8 cellular contexts compared by ENCODE assay signal in genomic region chr18:12309683-12310198, GRCh38. TPM values are rescaled to one million over a fixed set of nuclear protein-coding genes. Genes with fewer than 3 reads are reported as not detected.
DNase-seq lines count a peak whose midpoint lies in the region; ATAC-seq and TF ChIP-seq lines count a peak whose summit lies in the region.

No MANE protein-coding gene starts in this region.

- no peaks in the 10 kb centered on the region for H3K9me3 ChIP-seq in CD8-positive, alpha-beta T cell (ENCODE audit: low read length)
- H3K9me3 ChIP-seq in NT2/D1 (ENCODE audit: insufficient read depth, low read length): peaks cover 22% of the 10 kb centered on the region; the same call in 1 of the 2 replicates

- H3K27ac ChIP-seq in CD8-positive, alpha-beta T cell (ENCODE audit: low read depth, low read length): no peak overlapping the region

- peaks cover 6% of the 10 kb centered on the region for H3K27me3 ChIP-seq in CD8-positive, alpha-beta T cell (ENCODE audit: insufficient read depth, low read length)
- no peaks in the 10 kb centered on the region for H3K27me3 ChIP-seq in NT2/D1 (ENCODE audit: insufficient read depth, insufficient read length)

- peak overlapping the region; percentile 22 for H3K4me3 Mint-ChIP-seq in CD8-positive, alpha-beta T cell
- H3K4me3 Mint-ChIP-seq in osteocyte (ENCODE audit: unreplicated experiment): peak overlapping the region; percentile 82

- peaks cover 36% of the 10 kb centered on the region for H3K27me3 Mint-ChIP-seq in CD8-positive, alpha-beta T cell (ENCODE audit: low read depth)
- no peaks in the 10 kb centered on the region for H3K27me3 Mint-ChIP-seq in osteocyte (ENCODE audit: unreplicated experiment)

- DNase-seq in CD8-positive, alpha-beta T cell: no peak
- DNase-seq in NT2/D1 (ENCODE audit: low read depth, low spot score) (no peak), epithelial cell of proximal tubule (ENCODE audit: low read depth) (no peak), osteocyte (ENCODE audit: extremely low spot score, unreplicated experiment) (no peak), SKM-1 treated with dmso at 0.1 percent for 144 hours (lab: John Stamatoyannopoulos, UW; ENCODE audit: unreplicated experiment) (no peak), NCI-H2029 treated with DMSO at 0.1 percent for 48 hours (lab: John Stamatoyannopoulos, UW) (no peak)
- no peak for DNase-seq in stimulated activated naive CD4-positive, alpha-beta T cell (lab: John Stamatoyannopoulos, UW)
- no peak for DNase-seq in activated effector memory CD4-positive, alpha-beta T cell treated with Interleukin-2 at 50 U/mL for 16 hours

- POLR2A ChIA-PET in CD8-positive, alpha-beta T cell (lab: Charles Lee): no interaction called here

- H3K9me3 Mint-ChIP-seq in CD8-positive, alpha-beta T cell: peaks cover 9% of the 10 kb centered on the region
- H3K9me3 Mint-ChIP-seq in osteocyte (ENCODE audit: unreplicated experiment): peaks cover 5% of the 10 kb centered on the region

- no peak for TF ChIP-seq CTCF in CD8-positive, alpha-beta T cell (IDR thresholded peaks at IDR 0.05)
- TF ChIP-seq CTCF in epithelial cell of proximal tubule (conservative IDR thresholded peaks at IDR 0.05; ENCODE audit: low read depth, low read length) (no peak), osteocyte (IDR thresholded peaks at IDR 0.05) (no peak)

- no peak overlapping the region for H3K27ac Mint-ChIP-seq in CD8-positive, alpha-beta T cell
- peak overlapping the region; percentile 91 for H3K27ac Mint-ChIP-seq in osteocyte (ENCODE audit: unreplicated experiment)

- no peaks in the 10 kb centered on the region for H3K36me3 Mint-ChIP-seq in CD8-positive, alpha-beta T cell
- peaks cover 33% of the 10 kb centered on the region for H3K36me3 Mint-ChIP-seq in osteocyte (ENCODE audit: unreplicated experiment)

- no peaks in the 10 kb centered on the region for H3K36me3 ChIP-seq in CD8-positive, alpha-beta T cell (ENCODE audit: insufficient read depth, low read length)
- H3K36me3 ChIP-seq in NT2/D1 (ENCODE audit: insufficient read depth, insufficient read length, low read length): peaks cover 54% of the 10 kb centered on the region

- ATAC-seq in CD8-positive, alpha-beta T cell: no peak

- H3K4me1 ChIP-seq in CD8-positive, alpha-beta T cell (ENCODE audit: insufficient read depth, low read length): no peaks in the 10 kb centered on the region
- peaks cover 4% of the 10 kb centered on the region for H3K4me1 ChIP-seq in NT2/D1 (ENCODE audit: insufficient read depth, insufficient read length)

- H3K9ac ChIP-seq in NT2/D1 (ENCODE audit: insufficient read length, low read depth): peak overlapping the region; percentile 50

- intact Hi-C loops in CD8-positive, alpha-beta T cell (cut with DNase I, micrococcal nuclease): no loop called here

- no peak overlapping the region for H3K4me3 ChIP-seq in CD8-positive, alpha-beta T cell (ENCODE audit: low read depth, low read length)
- H3K4me3 ChIP-seq in NT2/D1 (ENCODE audit: insufficient read length, low read depth) (peak overlapping the region; percentile 88), epithelial cell of proximal tubule (ENCODE audit: low read depth, low read length) (peak overlapping the region; percentile 71)

- CTCF ChIA-PET in CD8-positive, alpha-beta T cell (lab: Charles Lee): interaction anchor here (0.6 kb wide), 1 partner anchor 205 kb away, joined by 3 read pairs; no protein-coding TSS in a partner anchor

- H3K4me1 Mint-ChIP-seq in CD8-positive, alpha-beta T cell (ENCODE audit: low read depth): peaks cover 14% of the 10 kb centered on the region
- peaks cover 49% of the 10 kb centered on the region for H3K4me1 Mint-ChIP-seq in osteocyte (ENCODE audit: unreplicated experiment)

RNA-seq across cellular contexts. Expression of gene TUBB6, which starts 1.7 kb away (rescaled TPM):
- total RNA-seq in CD8-positive, alpha-beta T cell: under 1 TPM; 0.60 to 0.94 TPM
- total RNA-seq in epithelial cell of proximal tubule (425 and 1,079 TPM in 2 replicates), osteocyte (116 and 118 TPM in 2 replicates)

RNA-seq across cellular contexts. Expression of gene CIDEA, which starts 55.6 kb away (rescaled TPM):
- not detected for total RNA-seq in CD8-positive, alpha-beta T cell
- total RNA-seq in epithelial cell of proximal tubule (1.5 and 5.6 TPM in 2 replicates), osteocyte (not detected in 2 replicates)

Comparison
In these comparisons a context has a peak if more than half of its experiments do, and no peak if none do; other contexts are left out.
1. RNA of gene TUBB6, which starts 1.7 kb away (total RNA-seq): 425 to 1,079 TPM in epithelial cell of proximal tubule and 116 to 118 TPM in osteocyte; 0.60 to 0.94 TPM in CD8-positive, alpha-beta T cell; every median in the first group is over 10 times any median in the second.